23 cellular contexts compared by ENCODE assay signal in the genomic region with DNA sequence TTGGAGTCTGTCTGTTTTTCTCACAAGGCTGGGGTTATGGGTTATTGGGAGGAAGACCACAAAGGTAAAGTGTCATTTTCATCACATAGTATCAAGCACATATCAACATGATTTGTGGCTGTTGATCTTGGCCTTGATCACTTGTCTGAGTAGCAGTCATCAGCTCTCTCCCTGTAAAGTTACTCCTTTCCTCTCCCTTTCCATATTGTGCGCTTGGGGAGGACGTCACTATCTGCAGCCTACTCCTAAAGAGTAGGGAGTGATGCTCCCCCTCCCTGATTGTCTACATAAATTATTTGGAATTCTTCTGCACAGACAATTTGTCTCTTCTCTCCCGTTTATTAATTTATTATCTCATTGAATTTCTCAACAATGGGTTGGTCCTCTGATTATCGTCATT. TPM values are rescaled to one million over a fixed set of nuclear protein-coding genes. Genes with fewer than 3 reads are reported as not detected.
DNase-seq lines count a peak whose midpoint lies in the region; ATAC-seq, FAIRE-seq and TF ChIP-seq lines count a peak whose summit lies in the region.
"Had no signal": no experiment of that assay in that cellular context is flagged by ENCODE, and none has a peak within 500 bp of the region (broad histone marks: within the 10 kb centered on the region; RNA-seq: fewer than 3 reads in every experiment).

No MANE protein-coding gene starts in this region.

- no peak for TF ChIP-seq CTCF in H1 (IDR thresholded peaks at IDR 0.05; ENCODE audit: control extremely low read depth in 1 of 3, insufficient read depth in 1 of 3, low read depth in 1 of 3, low read length in 3 of 3)
- no peak for TF ChIP-seq CTCF in osteocyte (IDR thresholded peaks at IDR 0.05)

- H3K79me1 ChIP-seq in H1 (ENCODE audit: low read depth, low read length): peaks cover 11% of the 10 kb centered on the region

- no peaks in the 10 kb centered on the region for H4K20me1 ChIP-seq in H1 (replicated peaks in 1 of 2; ENCODE audit: control insufficient read depth in 1 of 2, insufficient read depth in 2 of 2, low read length in 2 of 2)

- H2BK15ac ChIP-seq in H1 (ENCODE audit: low read length): peak overlapping the region; percentile 95; the same call in 1 of the 2 replicates

- H3K79me2 ChIP-seq in H1 (ENCODE audit: control insufficient read depth in 1 of 2, insufficient read depth in 2 of 2, low read length in 2 of 2): peaks cover 0 to 21% of the 10 kb centered on the region in 2 experiments; a peak in 2 of 4 replicates

- no peak overlapping the region for H3K9ac ChIP-seq in H1 (replicated peaks in 1 of 4; ENCODE audit: extremely low read depth in 1 of 4, low read depth in 3 of 4, low read length in 3 of 4)

- H3K56ac ChIP-seq in H1 (replicated peaks; ENCODE audit: insufficient read length, low read depth, low read length): no peak overlapping the region

- TF ChIP-seq RAD21 in H1 (IDR thresholded peaks at IDR 0.05 in 1 of 2, conservative IDR thresholded peaks at IDR 0.05 in 1 of 2; ENCODE audit: low read depth in 2 of 2, low read length in 2 of 2): no peak

- H4K8ac ChIP-seq in H1 (ENCODE audit: extremely low read depth, insufficient read depth, low read length): no peak overlapping the region

- H4K5ac ChIP-seq in H1 (ENCODE audit: insufficient read length, low read depth, low read length): no peak overlapping the region

- DNase-seq in T-helper 2 cell treated with Interferon-gamma antibody and Interleukin-4, amounts not matched to agents 5 μg/mL and 100 μg/mL, for 36 hours (ENCODE audit: low spot score): no peak
- DNase-seq in T-helper 2 cell: no peak
- DNase-seq in CD8-positive, alpha-beta memory T cell: no peak
- no peak for DNase-seq in H1 (ENCODE audit: low read depth in 1 of 2, low spot score in 2 of 2)
- DNase-seq in osteocyte (ENCODE audit: extremely low spot score, unreplicated experiment): no peak
- DNase-seq in SKM-1 (lab: John Stamatoyannopoulos, UW; ENCODE audit: unreplicated experiment): no peak
- DNase-seq: 8988T; activated CD4-positive, alpha-beta T cell treated with anti-CD3 and anti-CD28 coated beads, Interleukin-2, amount 50 U/mL, for 1 hour; amniotic stem cell; COR-L47; cortex of kidney; endodermal cell; Kasumi-1; kidney glomerular epithelial cell; mesendoderm; PC-3; psoas muscle; SHP77; T-helper 1 cell had no signal

- no peak overlapping the region for H3K4ac ChIP-seq in H1 (replicated peaks; ENCODE audit: insufficient read length, low read depth, low read length)

- no peaks in the 10 kb centered on the region for H3K27me3 ChIP-seq in CD8-positive, alpha-beta memory T cell (ENCODE audit: insufficient read depth, low read length, poor library complexity, severe bottlenecking)
- peaks cover 0 to 6% (median 0%) of the 10 kb centered on the region in 4 experiments; a peak in 1 of 7 replicates for H3K27me3 ChIP-seq in H1 (replicated peaks in 1 of 4; ENCODE audit: control insufficient read depth in 3 of 4, extremely low read depth in 1 of 4, insufficient read depth in 3 of 4, low read length in 3 of 4)
- H3K27me3 ChIP-seq: cardiac muscle cell, gastroesophageal sphincter had no signal

- H2AFZ ChIP-seq in H1 (ENCODE audit: low read length): no peak overlapping the region

- H3K18ac ChIP-seq in H1 (ENCODE audit: extremely low read depth, low read length): no peak overlapping the region

- H3K36me3 Mint-ChIP-seq in T-helper 2 cell treated with Interferon-gamma antibody and Interleukin-4, amounts not matched to agents 5 μg/mL and 100 μg/mL, for 36 hours (ENCODE audit: low read depth): peaks cover 9% of the 10 kb centered on the region
- peaks cover 0 to 4% (median 0%) of the 10 kb centered on the region in 3 donors for H3K36me3 Mint-ChIP-seq in CD8-positive, alpha-beta memory T cell
- H3K36me3 Mint-ChIP-seq in osteocyte (ENCODE audit: unreplicated experiment): peaks cover 2% of the 10 kb centered on the region

- peaks cover 24% of the 10 kb centered on the region for H3K4me1 Mint-ChIP-seq in T-helper 2 cell treated with Interferon-gamma antibody and Interleukin-4, amounts not matched to agents 5 μg/mL and 100 μg/mL, for 36 hours (ENCODE audit: low read depth)
- H3K4me1 Mint-ChIP-seq in CD8-positive, alpha-beta memory T cell: peaks cover 20 to 28% (median 25%) of the 10 kb centered on the region in 3 donors
- H3K4me1 Mint-ChIP-seq in osteocyte (ENCODE audit: unreplicated experiment): peaks cover 23% of the 10 kb centered on the region

- WGBS in H1 (ENCODE audit: extremely low coverage in 1 of 2, insufficient coverage in 1 of 2, insufficient read length in 1 of 2, insufficient replicate concordance in 2 of 2, low coverage in 1 of 2, low lambda C conversion rate in 2 of 2, missing lambda C conversion rate in 1 of 2), 2 experiments: 98% methylated on average over 4 of the region's 4 CpGs; no CpG with 5 or more reads in 1 of the 2 experiments

- H2BK20ac ChIP-seq in H1 (ENCODE audit: low read length): no peak overlapping the region; the same call in 1 of the 2 replicates

- no peak overlapping the region for H3K4me3 ChIP-seq in CD8-positive, alpha-beta memory T cell (ENCODE audit: low read length)
- no peak overlapping the region for H3K4me3 ChIP-seq in H1 (ENCODE audit: extremely low read depth in 1 of 4, insufficient read depth in 2 of 4, low read depth in 3 of 4, low read length in 4 of 4)
- H3K4me3 ChIP-seq: cardiac muscle cell had no signal

- ATAC-seq in HG03175 (IDR thresholded peaks at IDR 0.05; ENCODE audit: unreplicated experiment) (no peak), HG03139 (IDR thresholded peaks at IDR 0.05; ENCODE audit: unreplicated experiment) (no peak)
- ATAC-seq: gastroesophageal sphincter had no signal

- no peaks in the 10 kb centered on the region for H3K9me3 ChIP-seq in CD8-positive, alpha-beta memory T cell (ENCODE audit: low read length)
- H3K9me3 ChIP-seq in H1 (ENCODE audit: insufficient read depth in 2 of 2, low read depth in 1 of 2, low read length in 1 of 2): no peaks in the 10 kb centered on the region
- H3K9me3 ChIP-seq: gastroesophageal sphincter, psoas muscle had no signal

- no peak overlapping the region for H2BK12ac ChIP-seq in H1 (ENCODE audit: low read depth, low read length)

- peak overlapping the region; percentile 60 for H3K4me3 Mint-ChIP-seq in T-helper 2 cell treated with Interferon-gamma antibody and Interleukin-4, amounts not matched to agents 5 μg/mL and 100 μg/mL, for 36 hours
- H3K4me3 Mint-ChIP-seq in CD8-positive, alpha-beta memory T cell: peak overlapping the region; percentile 58 to 73 (median 63)
- peak overlapping the region; percentile 18 for H3K4me3 Mint-ChIP-seq in osteocyte (ENCODE audit: unreplicated experiment)

- H3K23me2 ChIP-seq in H1 (ENCODE audit: low read depth, low read length): peaks cover 7% of the 10 kb centered on the region; the same call in 1 of the 2 replicates

- H2BK120ac ChIP-seq in H1 (replicated peaks; ENCODE audit: low read depth, low read length): no peak overlapping the region

- no peak overlapping the region for H3K23ac ChIP-seq in H1 (ENCODE audit: insufficient read length)

- peaks cover 21% of the 10 kb centered on the region for H3K4me1 ChIP-seq in CD8-positive, alpha-beta memory T cell (ENCODE audit: insufficient read depth, low read length)
- peaks cover 0 to 19% (median 10%) of the 10 kb centered on the region in 4 experiments; a peak in 5 of 7 replicates for H3K4me1 ChIP-seq in H1 (replicated peaks in 1 of 4; ENCODE audit: control insufficient read depth in 3 of 4, insufficient read depth in 4 of 4, low read length in 3 of 4)

- H4K91ac ChIP-seq in H1 (replicated peaks; ENCODE audit: insufficient read length, low read length): no peak overlapping the region

- H3K27ac Mint-ChIP-seq in T-helper 2 cell treated with Interferon-gamma antibody and Interleukin-4, amounts not matched to agents 5 μg/mL and 100 μg/mL, for 36 hours: no peak overlapping the region
- H3K27ac Mint-ChIP-seq in CD8-positive, alpha-beta memory T cell: peak overlapping the region in 3 of 8 donors; percentile 33 to 80 (median 61)
- H3K27ac Mint-ChIP-seq in osteocyte (ENCODE audit: unreplicated experiment): peak overlapping the region; percentile 38

- no peak overlapping the region for H3K14ac ChIP-seq in H1 (ENCODE audit: insufficient read length)

- no peak for TF ChIP-seq EP300 in H1 (IDR thresholded peaks at IDR 0.05; ENCODE audit: borderline replicate concordance in 1 of 2, low read depth in 2 of 2, low read length in 2 of 2)

- H3K4me2 ChIP-seq in H1 (ENCODE audit: insufficient read depth in 1 of 2, low read depth in 2 of 2, low read length in 2 of 2): no peak overlapping the region

- peak overlapping the region; percentile 39; the same call in 1 of the 2 replicates for H2AK5ac ChIP-seq in H1 (ENCODE audit: low read depth, low read length)

- H2BK5ac ChIP-seq in H1 (ENCODE audit: low read depth, low read length): no peak overlapping the region

- TF ChIP-seq POLR2A in H1 (IDR thresholded peaks at IDR 0.05; ENCODE audit: control extremely low read depth in 1 of 2, low read depth in 2 of 2, low read length in 2 of 2): no peak

- CTCF ChIA-PET in CD8-positive, alpha-beta memory T cell (lab: Charles Lee): interaction anchor here (1.5 kb wide), 1 partner anchor 217 kb away, joined by 3 read pairs; no protein-coding TSS in a partner anchor
- CTCF ChIA-PET in H1 (lab: Charles Lee; ENCODE audit: partially characterized antibody): interaction anchor here (0.8 to 1.3 kb wide), 3 partner anchors 21 to 85 kb away, joined by 3 to 6 read pairs (median 3); no protein-coding TSS in a partner anchor

- H3K36me3 ChIP-seq in CD8-positive, alpha-beta memory T cell (ENCODE audit: insufficient read depth, low read length): no peaks in the 10 kb centered on the region
- no peaks in the 10 kb centered on the region for H3K36me3 ChIP-seq in H1 (ENCODE audit: control insufficient read depth in 2 of 4, insufficient read depth in 4 of 4, low read length in 3 of 4)
- H3K36me3 ChIP-seq: cardiac muscle cell, gastroesophageal sphincter had no signal

- POLR2A ChIA-PET in CD8-positive, alpha-beta memory T cell (lab: Charles Lee): no interaction called here
- POLR2A ChIA-PET in H1 (lab: Charles Lee; ENCODE audit: partially characterized antibody): interaction anchor here (1.5 to 1.7 kb wide), 3 partner anchors 10 to 23 kb away, joined by 4 to 6 read pairs (median 5); no protein-coding TSS in a partner anchor

- H3K27ac ChIP-seq in CD8-positive, alpha-beta memory T cell (ENCODE audit: low read depth, low read length): no peak overlapping the region
- no peak overlapping the region for H3K27ac ChIP-seq in H1 (ENCODE audit: low read depth, low read length)
- H3K27ac ChIP-seq: cardiac muscle cell had no signal

- no peak for FAIRE-seq in H1 (lab: Jason Lieb, UNC)

- peaks cover 11% of the 10 kb centered on the region for H3K27me3 Mint-ChIP-seq in T-helper 2 cell treated with Interferon-gamma antibody and Interleukin-4, amounts not matched to agents 5 μg/mL and 100 μg/mL, for 36 hours (ENCODE audit: low read depth)
- peaks cover 3 to 13% of the 10 kb centered on the region in 2 donors for H3K27me3 Mint-ChIP-seq in CD8-positive, alpha-beta memory T cell
- H3K27me3 Mint-ChIP-seq in osteocyte (ENCODE audit: unreplicated experiment): peaks cover 14% of the 10 kb centered on the region

- no peaks in the 10 kb centered on the region for H3K9me3 Mint-ChIP-seq in T-helper 2 cell treated with Interferon-gamma antibody and Interleukin-4, amounts not matched to agents 5 μg/mL and 100 μg/mL, for 36 hours
- no peaks in the 10 kb centered on the region for H3K9me3 Mint-ChIP-seq in CD8-positive, alpha-beta memory T cell
- no peaks in the 10 kb centered on the region for H3K9me3 Mint-ChIP-seq in osteocyte (ENCODE audit: unreplicated experiment)
- H3K9me3 Mint-ChIP-seq: endodermal cell had no signal

RNA-seq across cellular contexts. Expression of gene ZNF362, which starts 1.8 kb away (rescaled TPM):
- 1 to 10 TPM; 8.5 to 9.9 TPM for total RNA-seq in CD8-positive, alpha-beta memory T cell
- polyA plus RNA-seq in CD8-positive, alpha-beta memory T cell: 26.4 TPM
- total RNA-seq in H1 (2021; fragmentation: NEBNext Ultra II Directional; extraction: Animal tissue kit (Norgen Biotek cat#: 25700)): 27.8 and 30.0 TPM in 2 replicates
- 24.2 and 40.4 TPM in 2 replicates for polyA plus RNA-seq in H1 (2011; rRNA removed)
- 16.1 TPM for polyA plus RNA-seq in H1 (2011; cell fraction: cytosol; rRNA removed)
- 24.6 TPM for polyA plus RNA-seq in H1 (2011; cell fraction: nucleus; rRNA removed)
- polyA plus RNA-seq in H1 (2012, experiment 1 of 2): 15.4 to 21.7 TPM (median 18.6 TPM) in 4 replicates
- polyA plus RNA-seq in H1 (2012, experiment 2 of 2): 16.3 TPM
- polyA plus RNA-seq in H1 (2013, experiment 1 of 2): 20.9 TPM
- polyA plus RNA-seq in H1 (2013, experiment 2 of 2): 20.1 TPM
- polyA minus RNA-seq in H1 (2011; rRNA and poly(A)+ RNA removed): 14.9 and 19.7 TPM in 2 replicates
- 17.6 TPM for polyA minus RNA-seq in H1 (2011; cell fraction: cytosol; rRNA and poly(A)+ RNA removed)
- 17.4 TPM for polyA minus RNA-seq in H1 (2011; cell fraction: nucleus; rRNA and poly(A)+ RNA removed)
- total RNA-seq in osteocyte: 97.0 and 110 TPM in 2 replicates
